ENCODE assay signal across 21 cellular contexts in genomic region chr4:30653291-30653690, GRCh38.
"Had no signal": no experiment of that assay in that cellular context is flagged by ENCODE, and none has a peak within 500 bp of the region (broad histone marks: within the 10 kb centered on the region; RNA-seq: fewer than 3 reads in every experiment).

No MANE protein-coding gene starts in this region.

- H3K27me3 ChIP-seq: left lung, ovary, spleen, suprapubic skin, tibial artery, upper lobe of right lung had no signal

- H3K36me3 ChIP-seq: left lung, lower lobe of right lung, ovary, spleen, suprapubic skin, thoracic aorta, tibial artery, upper lobe of right lung had no signal

- DNase-seq: hippocampal formation; kidney; left colon; left lung; lower lobe of right lung; mammary epithelial cell; mesenchymal stem cell; mucosa of descending colon; naive thymus-derived CD4-positive, alpha-beta T cell; ovary; retina; right cardiac atrium; small intestine; spleen; stimulated activated CD4-positive, alpha-beta T cell treated with anti-CD3 and anti-CD28 coated beads, Interleukin-4, amount 100 ng/mL, for 24 hours; stimulated activated naive CD4-positive, alpha-beta T cell; tibial artery; trophoblast cell; upper lobe of right lung had no signal

- H3K4me3 ChIP-seq: left lung, lower lobe of right lung, mucosa of descending colon, ovary, spleen, suprapubic skin, thoracic aorta, tibial artery, upper lobe of right lung had no signal

- H3K4me1 ChIP-seq: left lung, lower lobe of right lung, spleen, suprapubic skin, tibial artery, upper lobe of right lung had no signal

- H3K9me3 ChIP-seq: left lung, lower lobe of right lung, mucosa of descending colon, ovary, spleen, suprapubic skin, thoracic aorta, tibial artery, upper lobe of right lung had no signal

- H3K27ac ChIP-seq: left lung, lower lobe of right lung, ovary, spleen, suprapubic skin, thoracic aorta, tibial artery, upper lobe of right lung had no signal
